8 cellular contexts compared by ENCODE assay signal in genomic region chr2:3303583-3304406, GRCh38.
A peak's percentile ranks its signal among the peaks of the same experiment; 100 is the strongest.
DNase-seq lines count a peak whose midpoint lies in the region; ATAC-seq and TF ChIP-seq lines count a peak whose summit lies in the region.

No MANE protein-coding gene starts in this region.

- TF ChIP-seq CTCF in AG09319 (IDR thresholded peaks at IDR 0.05; ENCODE audit: low read depth, low read length) = peak; percentile 99

- peak; percentile 97 for ATAC-seq in GM19025 (IDR thresholded peaks at IDR 0.05; ENCODE audit: low read depth, unreplicated experiment)
- peak; percentile 98 for ATAC-seq in HG03196 (IDR thresholded peaks at IDR 0.05; ENCODE audit: unreplicated experiment)

- H3K27ac ChIP-seq in cingulate gyrus (ENCODE audit: low read depth, low read length) = peak overlapping the region; percentile 43

- peak; percentile 28 for DNase-seq in AG09319 (ENCODE audit: extremely low read depth, low read depth)
- DNase-seq in NCI-H2227 treated with DMSO at 0.1 percent for 48 hours (lab: John Stamatoyannopoulos, UW) = peak; percentile 72
- peak; percentile 72 to 80 for DNase-seq in activated CD4-positive, alpha-beta T cell treated with anti-CD3 and anti-CD28 coated beads for 4 hours
- peak; percentile 96 for DNase-seq in left kidney (ENCODE audit: low read depth, low spot score)
- peak; percentile 61 for DNase-seq in stimulated activated CD4-positive, alpha-beta T cell treated with anti-CD3 and anti-CD28 coated beads, Interleukin-2, amount 100 ng/mL, for 4 hours (ENCODE audit: low read depth)

Comparison
In these comparisons a context has a peak if more than half of its experiments do, and no peak if none do; other contexts are left out.
1. Peak in every context shown above with its lines: DNase-seq, ATAC-seq and H3K27ac ChIP-seq.
2. DNase-seq: peak in every context shown above with its lines; median percentile 96 in left kidney; 76 in activated CD4-positive, alpha-beta T cell treated with anti-CD3 and anti-CD28 coated beads for 4 hours; 72 in NCI-H2227 treated with DMSO at 0.1 percent for 48 hours; 61 in stimulated activated CD4-positive, alpha-beta T cell treated with anti-CD3 and anti-CD28 coated beads, Interleukin-2, amount 100 ng/mL, for 4 hours; 28 in AG09319.